In genomic region chr9:130020618-130021017, GRCh38 we compare ENCODE assay signal across 14 cellular contexts. TPM values are rescaled to one million over a fixed set of nuclear protein-coding genes. Genes with fewer than 3 reads are reported as not detected.
A peak's percentile ranks its signal among the peaks of the same experiment; 100 is the strongest.
DNase-seq lines count a peak whose midpoint lies in the region; ATAC-seq and TF ChIP-seq lines count a peak whose summit lies in the region.
"Had no signal": no experiment of that assay in that cellular context is flagged by ENCODE, and none has a peak within 500 bp of the region (broad histone marks: within the 10 kb centered on the region; RNA-seq: fewer than 3 reads in every experiment).

No MANE protein-coding gene starts in this region.

- peaks cover 21% of the 10 kb centered on the region for H3K4me1 ChIP-seq in lower lobe of right lung

- H3K27ac Mint-ChIP-seq in activated CD4-positive, alpha-beta T cell treated with anti-CD3 and anti-CD28 coated beads, Interleukin-2, amount 10 ng/mL, durations not matched to agents 24 days and 14 days = peak overlapping the region; percentile 97
- peak overlapping the region; percentile 96 for H3K27ac Mint-ChIP-seq in activated T-helper 17 cell treated with anti-CD3 and anti-CD28 coated beads, Interleukin-2, amount 50 U/mL, for 72 hours

- peak overlapping the region; percentile 7 for H3K4me3 Mint-ChIP-seq in activated CD4-positive, alpha-beta T cell treated with anti-CD3 and anti-CD28 coated beads, Interleukin-2, amount 10 ng/mL, durations not matched to agents 24 days and 14 days
- H3K4me3 Mint-ChIP-seq in activated T-helper 17 cell treated with anti-CD3 and anti-CD28 coated beads, Interleukin-2, amount 50 U/mL, for 72 hours = peak overlapping the region; percentile 91

- no peak for ATAC-seq in activated T-helper 17 cell treated with anti-CD3 and anti-CD28 coated beads, Interleukin-2, amount 50 U/mL, for 72 hours (replicated peaks)
- ATAC-seq in Right ventricle myocardium superior (ENCODE audit: poor library complexity) = no peak
- no peak for ATAC-seq in lower lobe of right lung
- ATAC-seq in HG03045 (IDR thresholded peaks at IDR 0.05; ENCODE audit: unreplicated experiment) = no peak
- ATAC-seq: A549 had no signal

- no peaks in the 10 kb centered on the region for H3K27me3 Mint-ChIP-seq in activated CD4-positive, alpha-beta T cell treated with anti-CD3 and anti-CD28 coated beads, Interleukin-2, amount 10 ng/mL, durations not matched to agents 24 days and 14 days
- H3K27me3 Mint-ChIP-seq in activated T-helper 17 cell treated with anti-CD3 and anti-CD28 coated beads, Interleukin-2, amount 50 U/mL, for 72 hours = no peaks in the 10 kb centered on the region

- TF ChIP-seq CTCF in lower lobe of right lung (IDR thresholded peaks at IDR 0.05) = no peak

- peaks cover 65% of the 10 kb centered on the region for H3K36me3 Mint-ChIP-seq in activated CD4-positive, alpha-beta T cell treated with anti-CD3 and anti-CD28 coated beads, Interleukin-2, amount 10 ng/mL, durations not matched to agents 24 days and 14 days (ENCODE audit: low read depth)
- peaks cover 100% of the 10 kb centered on the region for H3K36me3 Mint-ChIP-seq in activated T-helper 17 cell treated with anti-CD3 and anti-CD28 coated beads, Interleukin-2, amount 50 U/mL, for 72 hours (ENCODE audit: low read depth)

- H3K27me3 ChIP-seq in layer of hippocampus (ENCODE audit: control insufficient read depth, insufficient read depth, low read length) (no peaks in the 10 kb centered on the region), lower lobe of right lung (ENCODE audit: low read depth) (no peaks in the 10 kb centered on the region)
- H3K27me3 ChIP-seq: ovary had no signal

- no peak overlapping the region for H3K4me3 ChIP-seq in lower lobe of right lung
- H3K4me3 ChIP-seq: A549, ovary had no signal

- intact Hi-C loops in activated CD4-positive, alpha-beta T cell treated with anti-CD3 and anti-CD28 coated beads, Interleukin-2, amount 10 ng/mL, durations not matched to agents 24 days and 14 days (cut with micrococcal nuclease) = loop anchor here (1.0 kb wide), 1 partner anchor 9 kb away; no protein-coding TSS in a partner anchor
- intact Hi-C loops in Right ventricle myocardium superior (cut with DNase I) (no loop called here), lower lobe of right lung (cut with DNase I) (no loop called here)

- H3K27ac ChIP-seq in layer of hippocampus (ENCODE audit: low read depth, low read length) = peak overlapping the region; percentile 30
- peak overlapping the region; percentile 72 for H3K27ac ChIP-seq in temporal lobe (ENCODE audit: low read depth, low read length)
- H3K27ac ChIP-seq in lower lobe of right lung = no peak overlapping the region
- H3K27ac ChIP-seq: A549, ovary had no signal

- peaks cover 8% of the 10 kb centered on the region for H3K9me3 Mint-ChIP-seq in activated CD4-positive, alpha-beta T cell treated with anti-CD3 and anti-CD28 coated beads, Interleukin-2, amount 10 ng/mL, durations not matched to agents 24 days and 14 days
- no peaks in the 10 kb centered on the region for H3K9me3 Mint-ChIP-seq in activated T-helper 17 cell treated with anti-CD3 and anti-CD28 coated beads, Interleukin-2, amount 50 U/mL, for 72 hours

- no peaks in the 10 kb centered on the region for H3K9me3 ChIP-seq in lower lobe of right lung
- H3K9me3 ChIP-seq: ovary had no signal

- DNase-seq in activated CD4-positive, alpha-beta T cell treated with anti-CD3 and anti-CD28 coated beads, Interleukin-2, amount 10 ng/mL, durations not matched to agents 24 days and 14 days = no peak
- DNase-seq in activated CD4-positive, alpha-beta T cell treated with anti-CD3 and anti-CD28 coated beads for 1 hour = no peak
- DNase-seq in Right ventricle myocardium superior (no peak), lower lobe of right lung (no peak)
- DNase-seq: DMS153, foreskin melanocyte, kidney glomerular epithelial cell, NCI-H2081, ovary had no signal

- peaks cover 60% of the 10 kb centered on the region for H3K4me1 Mint-ChIP-seq in activated CD4-positive, alpha-beta T cell treated with anti-CD3 and anti-CD28 coated beads, Interleukin-2, amount 10 ng/mL, durations not matched to agents 24 days and 14 days
- H3K4me1 Mint-ChIP-seq in activated T-helper 17 cell treated with anti-CD3 and anti-CD28 coated beads, Interleukin-2, amount 50 U/mL, for 72 hours = peaks cover 60% of the 10 kb centered on the region

- no peaks in the 10 kb centered on the region for H3K36me3 ChIP-seq in lower lobe of right lung
- H3K36me3 ChIP-seq: ovary had no signal

RNA-seq across cellular contexts. Expression of gene FNBP1, which starts 22.4 kb away (rescaled TPM):
- 245 TPM in 2 replicates for total RNA-seq in activated CD4-positive, alpha-beta T cell treated with anti-CD3 and anti-CD28 coated beads, Interleukin-2, amount 10 ng/mL, durations not matched to agents 24 days and 14 days
- total RNA-seq in activated T-helper 17 cell treated with anti-CD3 and anti-CD28 coated beads, Interleukin-2, amount 50 U/mL, for 72 hours = 100 to 1,000 TPM; 173 to 492 TPM
- total RNA-seq in temporal lobe = 42.0 TPM
- total RNA-seq in Right ventricle myocardium superior = 21.5 TPM
- total RNA-seq in lower lobe of right lung = 61.1 TPM

RNA-seq across cellular contexts. Expression of gene GPR107, which starts 33.1 kb away (rescaled TPM):
- 19.2 and 23.6 TPM in 2 replicates for total RNA-seq in activated CD4-positive, alpha-beta T cell treated with anti-CD3 and anti-CD28 coated beads, Interleukin-2, amount 10 ng/mL, durations not matched to agents 24 days and 14 days
- 10 to 100 TPM; 28.1 to 32.6 TPM for total RNA-seq in activated T-helper 17 cell treated with anti-CD3 and anti-CD28 coated beads, Interleukin-2, amount 50 U/mL, for 72 hours
- total RNA-seq in temporal lobe (27.0 TPM), Right ventricle myocardium superior (20.4 TPM), lower lobe of right lung (43.0 TPM)
